Comparison of ENCODE assay signal across 17 cellular contexts in the genomic region with DNA sequence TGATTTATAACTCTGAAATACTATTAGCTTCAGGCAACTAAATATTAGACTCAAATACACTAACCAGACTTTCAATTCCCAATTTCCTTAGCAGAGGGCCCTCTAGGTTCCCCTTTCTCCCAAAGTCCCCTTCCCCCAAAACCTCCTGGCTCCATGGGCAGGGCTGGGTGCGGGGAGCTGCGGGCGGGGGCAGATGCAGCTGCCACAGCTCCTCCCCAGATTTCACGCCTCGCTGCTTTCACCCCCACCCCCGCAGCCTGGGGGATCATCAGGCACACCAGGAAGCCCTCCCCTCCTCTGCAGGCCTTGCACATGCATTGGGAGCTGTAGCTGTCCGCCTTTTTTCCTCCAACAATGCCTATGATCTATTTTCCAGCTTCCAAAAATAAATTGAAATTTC.
DNase-seq lines count a peak whose midpoint lies in the region; ATAC-seq, FAIRE-seq and TF ChIP-seq lines count a peak whose summit lies in the region.
"Had no signal": no experiment of that assay in that cellular context is flagged by ENCODE, and none has a peak within 500 bp of the region (broad histone marks: within the 10 kb centered on the region; RNA-seq: fewer than 3 reads in every experiment).

No MANE protein-coding gene starts in this region.

- H3K36me3 ChIP-seq in SJCRH30 (no peaks in the 10 kb centered on the region), kidney (ENCODE audit: control insufficient read depth in 1 of 2, insufficient read depth in 2 of 2, low read length in 2 of 2) (no peaks in the 10 kb centered on the region), upper lobe of right lung (no peaks in the 10 kb centered on the region)
- H3K36me3 ChIP-seq: HAP-1 had no signal

- H3K27ac ChIP-seq in SJCRH30, result peak overlapping the region; percentile 78
- H3K27ac ChIP-seq in kidney (ENCODE audit: low read depth in 2 of 2, low read length in 2 of 2), result no peak overlapping the region
- H3K27ac ChIP-seq in upper lobe of right lung, result no peak overlapping the region
- H3K27ac ChIP-seq: 22Rv1 had no signal

- H3K27me3 ChIP-seq in SJCRH30, result no peaks in the 10 kb centered on the region
- H3K27me3 ChIP-seq in upper lobe of right lung, result no peaks in the 10 kb centered on the region

- H3K9me3 ChIP-seq in SJCRH30 (replicated peaks) (no peaks in the 10 kb centered on the region), kidney (ENCODE audit: control insufficient read depth in 1 of 2, low read length in 2 of 2) (no peaks in the 10 kb centered on the region), upper lobe of right lung (no peaks in the 10 kb centered on the region)
- H3K9me3 ChIP-seq: HAP-1 had no signal

- intact Hi-C loops in kidney (cut with DNase I) (no loop called here), upper lobe of right lung (cut with DNase I) (no loop called here)

- no peak for FAIRE-seq in kidney (lab: Jason Lieb, UNC)

- ATAC-seq in upper lobe of right lung (peak; percentile 29), HG02884 (IDR thresholded peaks at IDR 0.05; ENCODE audit: unreplicated experiment) (no peak)
- ATAC-seq: CD8-positive, alpha-beta T cell; Panc1; SK-N-SH treated with all-trans-retinoic acid at 6 μM for 48 hours had no signal

- DNase-seq in NCI-H82 (lab: John Stamatoyannopoulos, UW), result peak; percentile 12
- no peak for DNase-seq in NCI-H82 treated with DMSO at 0.1 percent for 48 hours (lab: John Stamatoyannopoulos, UW; ENCODE audit: unreplicated experiment)
- DNase-seq in SJCRH30, result peak; percentile 82 to 86
- DNase-seq in kidney, result peak; percentile 32
- DNase-seq in upper lobe of right lung, result no peak
- no peak for DNase-seq in NCI-H446 treated with DMSO at 0.1 percent for 48 hours (lab: John Stamatoyannopoulos, UW)
- DNase-seq in stimulated activated naive CD4-positive, alpha-beta T cell (lab: John Stamatoyannopoulos, UW), result no peak
- DNase-seq: CD8-positive, alpha-beta T cell; IMR-90; NCI-H1930; NCI-H2171 treated with DMSO at 0.1 percent for 48 hours; NCI-H510A treated with DMSO at 0.1 percent for 48 hours had no signal

- TF ChIP-seq CTCF in kidney (IDR thresholded peaks at IDR 0.05; ENCODE audit: borderline replicate concordance, extremely low read depth, insufficient read depth), result no peak
- no peak for TF ChIP-seq CTCF in upper lobe of right lung (IDR thresholded peaks at IDR 0.05)

- H3K4me3 ChIP-seq in SJCRH30 (no peak overlapping the region), kidney (ENCODE audit: low read length in 2 of 2) (no peak overlapping the region), upper lobe of right lung (no peak overlapping the region)
- H3K4me3 ChIP-seq: HAP-1 had no signal

- H3K9ac ChIP-seq in kidney (ENCODE audit: low read length in 2 of 2), result no peak overlapping the region

- H3K4me1 ChIP-seq in SJCRH30 (peaks cover 20% of the 10 kb centered on the region), kidney (ENCODE audit: control insufficient read depth in 1 of 2, insufficient read depth in 1 of 2, low read depth in 1 of 2, low read length in 2 of 2) (no peaks in the 10 kb centered on the region), upper lobe of right lung (no peaks in the 10 kb centered on the region)
- H3K4me1 ChIP-seq: HAP-1 had no signal

Comparison
In these comparisons a context has a peak if more than half of its experiments do, and no peak if none do; other contexts are left out.
1. DNase-seq: peak in NCI-H82 (single experiment), SJCRH30 (2 of 2) and kidney (single experiment); none in NCI-H82 treated with DMSO at 0.1 percent for 48 hours (single experiment), upper lobe of right lung (single experiment), NCI-H446 treated with DMSO at 0.1 percent for 48 hours (single experiment) and stimulated activated naive CD4-positive, alpha-beta T cell (0 of 6).